In genomic region chr6:40116829-40117228, GRCh38 we compare ENCODE assay signal across 33 cellular contexts.
"Had no signal": no experiment of that assay in that cellular context is flagged by ENCODE, and none has a peak within 500 bp of the region (broad histone marks: within the 10 kb centered on the region; RNA-seq: fewer than 3 reads in every experiment).

No MANE protein-coding gene starts in this region.

- H3K4me3 ChIP-seq: cardiac muscle cell, Peyer's patch, SJSA1 had no signal

- H3K4me1 ChIP-seq: Peyer's patch, SJSA1 had no signal

- H3K27ac ChIP-seq: brain microvascular endothelial cell, cardiac muscle cell, KMS-11, Peyer's patch, SJSA1 had no signal

- H3K36me3 ChIP-seq: brain microvascular endothelial cell, cardiac muscle cell, Peyer's patch, SJSA1 had no signal

- DNase-seq: activated CD4-positive, alpha-beta T cell treated with anti-CD3 and anti-CD28 coated beads, Interleukin-2, amount 10 ng/mL, durations not matched to agents 24 days and 14 days; activated CD4-positive, alpha-beta T cell treated with anti-CD3 and anti-CD28 coated beads, Interleukin-2, amount 50 U/mL, for 4 hours; activated CD8-positive, alpha-beta T cell treated with anti-CD3 and anti-CD28 coated beads for 36 hours; activated effector memory CD4-positive, alpha-beta T cell treated with anti-CD3 and anti-CD28 coated beads, Interleukin-2, amount 50 U/mL, for 16 hours; activated naive CD4-positive, alpha-beta T cell; activated naive CD4-positive, alpha-beta T cell treated with anti-CD3 and anti-CD28 coated beads, Interleukin-2, amount 50 U/mL, for 16 hours; activated naive CD8-positive, alpha-beta T cell treated with anti-CD3 and anti-CD28 coated beads for 36 hours; activated T-cell treated with anti-CD3 and anti-CD28 coated beads, Interleukin-2, amount 50 U/mL, for 1 hour; activated T-cell treated with anti-CD3 and anti-CD28 coated beads, Interleukin-2, amount 50 U/mL, for 72 hours; amniotic stem cell; aorta; brain microvascular endothelial cell; MM.1S; MV-4-11; NCI-H1092; NCI-H1417 treated with DMSO at 0.1 percent for 48 hours; NCI-H187 treated with DMSO at 0.1 percent for 48 hours; NCI-H2171 treated with DMSO at 0.1 percent for 48 hours; NCI-H2227 treated with DMSO at 0.1 percent for 48 hours; NCI-H446; NCI-H524; NCI-H69; NCI-H82; NK-92 treated with Interleukin-12 subunit alpha and Interleukin-12 subunit beta, amount 100 ng/mL, for 24 hours; PC-3; Peyer's patch; RPMI8226; SHP77 treated with DMSO at 0.1 percent for 48 hours; SK-N-SH had no signal

- H3K27me3 ChIP-seq: brain microvascular endothelial cell, cardiac muscle cell, Peyer's patch, SJSA1 had no signal

- ATAC-seq: activated CD8-positive, alpha-beta T cell treated with anti-CD3 and anti-CD28 coated beads for 36 hours; activated T-cell treated with anti-CD3 and anti-CD28 coated beads, Interleukin-2, amount 50 U/mL, for 72 hours; activated T-helper 17 cell treated with anti-CD3 and anti-CD28 coated beads, Interleukin-2, amount 50 U/mL, for 72 hours; PC-3 had no signal

- H3K9me3 ChIP-seq: Peyer's patch, SJSA1, SK-N-SH had no signal
